ENCODE assay signal across 21 cellular contexts in the genomic region with DNA sequence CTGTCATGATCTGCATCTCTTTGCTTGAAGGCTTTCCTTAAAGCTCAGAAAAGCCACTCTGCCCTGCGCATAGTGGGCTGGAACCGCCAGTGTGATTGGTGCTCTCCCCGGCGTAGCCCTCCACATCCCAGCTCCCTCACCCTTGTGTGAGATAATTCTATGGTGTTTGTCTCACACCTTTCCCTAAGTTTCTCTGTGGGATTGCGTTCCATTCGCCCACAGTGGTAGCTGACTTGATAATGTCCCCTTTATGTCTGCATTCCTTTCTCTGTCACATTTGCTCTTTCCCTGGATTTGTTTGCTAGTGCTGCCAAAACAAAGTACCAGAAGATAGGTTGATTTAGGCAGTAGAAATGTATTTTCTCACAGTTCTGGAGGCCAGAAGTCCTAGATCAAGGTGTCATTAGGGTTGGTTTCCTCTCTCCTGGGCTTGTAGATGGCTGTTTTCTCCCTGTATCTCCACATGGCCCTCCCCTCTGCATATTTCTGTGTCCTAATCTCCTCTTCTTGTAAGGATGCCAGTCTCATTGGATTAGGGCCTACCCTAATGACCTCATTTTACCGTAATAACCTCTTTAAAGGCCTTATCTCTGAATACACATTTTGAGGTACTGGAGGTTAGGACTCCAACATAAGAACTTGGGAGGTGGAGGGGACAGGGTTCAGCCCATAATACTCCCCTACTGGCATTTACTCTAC. TPM values are rescaled to one million over a fixed set of nuclear protein-coding genes. Genes with fewer than 3 reads are reported as not detected.
DNase-seq lines count a peak whose midpoint lies in the region; ATAC-seq, FAIRE-seq and TF ChIP-seq lines count a peak whose summit lies in the region.
"Had no signal": no experiment of that assay in that cellular context is flagged by ENCODE, and none has a peak within 500 bp of the region (broad histone marks: within the 10 kb centered on the region; RNA-seq: fewer than 3 reads in every experiment).

No MANE protein-coding gene starts in this region.

- H3K4me3 ChIP-seq in HUES48 (ENCODE audit: low read depth, low read length), result no peak overlapping the region
- no peak overlapping the region for H3K4me3 ChIP-seq in left ventricle myocardium inferior
- H3K4me3 ChIP-seq: esophagus muscularis mucosa, GM23248 had no signal

- H3K36me3 ChIP-seq in HUES48 (ENCODE audit: control insufficient read depth, insufficient read depth, low read length) (no peaks in the 10 kb centered on the region), left ventricle myocardium inferior (no peaks in the 10 kb centered on the region)
- H3K36me3 ChIP-seq: esophagus muscularis mucosa had no signal

- peak; percentile 64 for ATAC-seq in omental fat pad (ENCODE audit: low FRiP score)
- ATAC-seq in HG02571 (IDR thresholded peaks at IDR 0.05; ENCODE audit: unreplicated experiment), result no peak
- ATAC-seq: stimulated activated memory B cell treated with anti-CD40 and anti-IgM and Interleukin-4, amounts not matched to agents 10 μg/mL and 1 μg/mL and 100 μg/mL, for 72 hours had no signal

- no peak overlapping the region for H3K9ac ChIP-seq in HUES48 (ENCODE audit: low read depth, low read length)
- H3K9ac ChIP-seq: GM23248 had no signal

- peaks cover 11% of the 10 kb centered on the region; the same call in 1 of the 2 replicates for H3K9me3 ChIP-seq in HUES48 (ENCODE audit: control insufficient read depth, insufficient read depth, low read length)
- peaks cover 23% of the 10 kb centered on the region for H3K9me3 ChIP-seq in left ventricle myocardium inferior (replicated peaks)

- TF ChIP-seq CTCF in left ventricle myocardium inferior (IDR thresholded peaks at IDR 0.05; ENCODE audit: borderline replicate concordance), result no peak
- no peak for TF ChIP-seq CTCF in omental fat pad (IDR thresholded peaks at IDR 0.05)
- no peak for TF ChIP-seq CTCF in GM13977 (IDR thresholded peaks at IDR 0.05; ENCODE audit: extremely low read depth, insufficient read depth, missing control alignments)

- in situ Hi-C loops in GM13977 (cut with MboI; ENCODE audit: low pct_unique_long_range_greater_than_20kb, low sequenced_read_pairs, unreplicated experiment), result loop anchor here (10.0 kb wide), 1 partner anchor 163 kb away; the partner anchor contains the start of gene ANAPC1

- no peaks in the 10 kb centered on the region for H3K27me3 ChIP-seq in HUES48 (ENCODE audit: control insufficient read depth, insufficient read depth, low read length)
- no peaks in the 10 kb centered on the region for H3K27me3 ChIP-seq in left ventricle myocardium inferior (ENCODE audit: low read depth)
- H3K27me3 ChIP-seq: esophagus muscularis mucosa had no signal

- peaks cover 20% of the 10 kb centered on the region for H3K4me1 ChIP-seq in HUES48 (ENCODE audit: control insufficient read depth, insufficient read depth, low read length)
- H3K4me1 ChIP-seq in left ventricle myocardium inferior, result peaks cover 19% of the 10 kb centered on the region

- DNase-seq in amniotic epithelial cell (ENCODE audit: low read depth) (peak; percentile 51), left ventricle myocardium inferior (no peak), omental fat pad (ENCODE audit: low spot score) (no peak), GM13977 (ENCODE audit: low spot score) (no peak), EL (no peak), GM12892 (ENCODE audit: insufficient read length) (no peak)
- DNase-seq: activated B cell treated with CpG ODN at 0.5 μM for 24 hours; activated naive CD8-positive, alpha-beta T cell treated with anti-CD3 and anti-CD28 coated beads for 36 hours; DMS153; GM23248; head of caudate nucleus; islet precursor cell; midbrain; NCI-H1694 treated with DMSO at 0.1 percent for 48 hours; stimulated activated CD4-positive, alpha-beta T cell treated with anti-CD3 and anti-CD28 coated beads, Interleukin-15, amount 100 ng/mL, for 24 hours; T-cell had no signal

- no peak for TF ChIP-seq POLR2A in GM12892 (IDR thresholded peaks at IDR 0.05; ENCODE audit: low read depth, low read length)

- intact Hi-C loops in left ventricle myocardium inferior (cut with micrococcal nuclease), result loop anchor here (1.0 kb wide), 1 partner anchor 157 kb away; no protein-coding TSS in a partner anchor

- FAIRE-seq in GM12892 (lab: Jason Lieb, UNC), result no peak
- FAIRE-seq: bronchial epithelial cell had no signal

- H3K27ac ChIP-seq in HUES48 (ENCODE audit: low read depth, low read length), result peak overlapping the region; percentile 87
- peak overlapping the region; percentile 45 for H3K27ac ChIP-seq in left ventricle myocardium inferior (replicated peaks)
- H3K27ac ChIP-seq: esophagus muscularis mucosa, GM23248 had no signal

RNA-seq across cellular contexts. Expression of gene TMEM87B, which starts 7.4 kb away (rescaled TPM):
- total RNA-seq in left ventricle myocardium inferior (5.7 TPM), omental fat pad (10 to 100 TPM; 18.6 to 24.6 (median 22.6) TPM)
- polyA plus RNA-seq in GM12892 (2012; ENCODE audit: missing spikeins), result 25.9 TPM
